In the genomic region with DNA sequence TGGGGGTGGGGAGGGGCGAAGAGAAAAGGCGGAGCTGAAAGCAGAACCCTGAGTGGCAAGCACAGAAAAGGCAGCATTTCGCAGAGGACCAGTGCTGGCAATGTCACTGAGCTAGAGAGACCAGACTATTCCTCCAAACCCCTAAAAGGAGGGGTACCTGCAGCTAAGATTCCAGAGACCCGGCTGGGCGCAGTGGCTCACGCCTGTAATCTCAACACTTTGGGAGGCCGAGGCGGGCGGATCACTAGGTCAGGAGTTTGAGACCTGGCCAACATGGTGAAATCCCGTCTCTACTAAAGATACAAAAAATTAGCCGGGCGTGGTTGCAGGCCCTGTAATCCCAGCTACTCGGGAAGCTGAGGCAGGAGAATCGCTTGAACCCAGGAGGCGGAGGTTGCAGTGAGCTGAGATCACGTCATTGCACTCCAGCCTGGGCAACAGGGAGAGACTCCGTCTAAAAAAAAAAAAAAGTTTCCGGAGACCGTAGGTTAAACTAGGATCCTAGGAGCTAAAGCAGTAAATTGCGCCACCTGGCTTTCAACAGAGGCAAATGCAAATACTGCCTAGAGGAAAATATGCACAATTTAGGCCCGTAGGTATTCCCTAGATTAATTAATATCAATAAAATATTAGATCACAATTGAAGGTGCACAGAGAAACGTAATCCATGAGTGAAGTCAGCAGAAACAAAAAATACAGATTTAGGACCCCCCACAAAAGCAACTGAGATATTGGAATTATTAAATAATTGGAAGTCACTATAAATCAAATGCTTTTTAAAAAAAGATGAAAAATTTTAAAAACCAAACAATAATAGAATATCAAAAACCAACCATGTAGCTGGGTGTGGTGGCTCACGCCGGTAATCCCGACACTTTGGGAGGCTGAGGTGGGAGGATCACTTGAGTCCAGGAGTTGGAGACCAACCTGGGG, we compare ENCODE assay signal across 8 cellular contexts. TPM values are rescaled to one million over a fixed set of nuclear protein-coding genes. Genes with fewer than 3 reads are reported as not detected.
DNase-seq lines count a peak whose midpoint lies in the region; ATAC-seq and TF ChIP-seq lines count a peak whose summit lies in the region.

No MANE protein-coding gene starts in this region.

- H4K12ac ChIP-seq in trophoblast cell (ENCODE audit: low read depth, low read length), result no peak overlapping the region

- peak; percentile 75 for TF ChIP-seq CTCF in LNCaP clone FGC (IDR thresholded peaks at IDR 0.05; ENCODE audit: control insufficient read depth, extremely low read depth, insufficient read depth)
- peak; percentile 81 for TF ChIP-seq CTCF in PC-3 (conservative IDR thresholded peaks at IDR 0.05; ENCODE audit: low read depth, low read length)

- H3K14ac ChIP-seq in trophoblast cell (ENCODE audit: low read length), result no peak overlapping the region

- 0 out of 2 replicates have a peak overlapping the region, but pooled peaks have one; percentile 6 for H3K9ac ChIP-seq in PC-3 (ENCODE audit: low read length)
- no peak overlapping the region for H3K9ac ChIP-seq in trophoblast cell (ENCODE audit: low read length)

- no peaks in the 10 kb centered on the region for H3K27me3 ChIP-seq in PC-3 (ENCODE audit: low read length)
- peaks cover 31% of the 10 kb centered on the region for H3K27me3 ChIP-seq in trophoblast cell (ENCODE audit: insufficient read depth, low read length)

- H3K36me3 Mint-ChIP-seq in activated naive CD4-positive, alpha-beta T cell treated with anti-CD3 and anti-CD28 coated beads for 36 hours (ENCODE audit: low read depth), result no peaks in the 10 kb centered on the region

- H3K4me1 Mint-ChIP-seq in activated naive CD4-positive, alpha-beta T cell treated with anti-CD3 and anti-CD28 coated beads for 36 hours (ENCODE audit: low read depth), result peaks cover 12% of the 10 kb centered on the region

- peak; percentile 87 for DNase-seq in ELR (ENCODE audit: low read depth)
- peak; percentile 33 for DNase-seq in LNCaP clone FGC (ENCODE audit: low read depth)
- DNase-seq in PC-3, result peak; percentile 82
- DNase-seq in activated naive CD4-positive, alpha-beta T cell treated with anti-CD3 and anti-CD28 coated beads for 36 hours, result peak; percentile 70
- peak; percentile 68 for DNase-seq in germinal center (ENCODE audit: low spot score)
- DNase-seq in trophoblast cell, result peak; percentile 58 to 91

- intact Hi-C loops in PC-3 (cut with micrococcal nuclease), result loop anchor here (1.0 kb wide), 3 partner anchors 23 to 205 kb away; no protein-coding TSS in a partner anchor
- intact Hi-C loops in activated naive CD4-positive, alpha-beta T cell treated with anti-CD3 and anti-CD28 coated beads for 36 hours (cut with micrococcal nuclease), result loop anchor here (1.0 to 10.0 kb wide), 8 partner anchors 23 to 459 kb away; a partner anchor contains a TSS

- no CpG with 5 or more reads among the region's 25 CpGs for WGBS in trophoblast cell (ENCODE audit: extremely low coverage, insufficient coverage, insufficient read length)

- ATAC-seq in PC-3, result peak; percentile 49
- ATAC-seq in GM19467 (IDR thresholded peaks at IDR 0.05; ENCODE audit: unreplicated experiment), result no peak
- ATAC-seq in HG02840 (IDR thresholded peaks at IDR 0.05; ENCODE audit: low FRiP score, unreplicated experiment), result no peak

- H3K18ac ChIP-seq in trophoblast cell (ENCODE audit: low read length), result no peak overlapping the region

- peaks cover 12% of the 10 kb centered on the region for H3K27me3 Mint-ChIP-seq in activated naive CD4-positive, alpha-beta T cell treated with anti-CD3 and anti-CD28 coated beads for 36 hours (ENCODE audit: low read depth)

- H2BK120ac ChIP-seq in trophoblast cell (ENCODE audit: insufficient read depth, low read length, poor library complexity), result no peak overlapping the region

- H3K4me3 ChIP-seq in LNCaP clone FGC (ENCODE audit: low read depth, low read length) (no peak overlapping the region), PC-3 (ENCODE audit: low read length) (peak overlapping the region; percentile 62), trophoblast cell (ENCODE audit: low read depth, low read length) (no peak overlapping the region)

- no peak overlapping the region for H2BK5ac ChIP-seq in trophoblast cell (ENCODE audit: low read depth, low read length, poor library complexity)

- H4K8ac ChIP-seq in trophoblast cell (ENCODE audit: low read depth, low read length), result peak overlapping the region; percentile 37

- POLR2A ChIA-PET in PC-3 (lab: Charles Lee; ENCODE audit: unreplicated experiment), result interaction anchor here (0.6 to 0.8 kb wide), 3 partner anchors 20 to 1258 kb away, joined by 3 to 5 read pairs (median 4); a partner anchor contains a TSS

- H2BK12ac ChIP-seq in trophoblast cell (ENCODE audit: low read length), result no peak overlapping the region

- H3K4me1 ChIP-seq in PC-3 (ENCODE audit: insufficient read depth, low read length) (peaks cover 12% of the 10 kb centered on the region), trophoblast cell (ENCODE audit: control insufficient read depth in 1 of 2, insufficient read depth in 2 of 2, low read length in 2 of 2) (peaks cover 0 to 9% of the 10 kb centered on the region in 2 experiments)

- no peak overlapping the region for H3K23ac ChIP-seq in trophoblast cell (ENCODE audit: low read length)

- H2AFZ ChIP-seq in PC-3 (ENCODE audit: low read length) (peak overlapping the region; percentile 89), trophoblast cell (ENCODE audit: insufficient read depth, low read length, poor library complexity) (peak overlapping the region; percentile 47)

- H3K9me2 ChIP-seq in PC-3 (replicated peaks; ENCODE audit: low read length), result no peaks in the 10 kb centered on the region

- H3K4ac ChIP-seq in trophoblast cell (ENCODE audit: low read depth, low read length), result no peak overlapping the region

- H3F3A ChIP-seq in PC-3 (ENCODE audit: low read length, unreplicated experiment), result no peaks in the 10 kb centered on the region

- CTCF ChIA-PET in PC-3 (lab: Charles Lee), result interaction anchor here (0.6 to 2.0 kb wide), 11 partner anchors 10 to 206 kb away, joined by 3 to 13 read pairs (median 4); a partner anchor contains a TSS
- CTCF ChIA-PET in activated naive CD4-positive, alpha-beta T cell treated with anti-CD3 and anti-CD28 coated beads for 36 hours (lab: Charles Lee), result interaction anchor here (0.6 to 2.7 kb wide), 55 partner anchors 8 to 922 kb away, joined by 3 to 34 read pairs (median 4); a partner anchor contains a TSS

- no peaks in the 10 kb centered on the region for H3K9me3 ChIP-seq in PC-3 (ENCODE audit: low read length)
- peaks cover 6% of the 10 kb centered on the region for H3K9me3 ChIP-seq in trophoblast cell (ENCODE audit: insufficient read depth, low read depth, low read length)

- H3K27ac Mint-ChIP-seq in activated naive CD4-positive, alpha-beta T cell treated with anti-CD3 and anti-CD28 coated beads for 36 hours, result no peak overlapping the region

- no peak overlapping the region for H2AK5ac ChIP-seq in trophoblast cell (ENCODE audit: low read length)

- peak overlapping the region; percentile 56 for H3K4me3 Mint-ChIP-seq in activated naive CD4-positive, alpha-beta T cell treated with anti-CD3 and anti-CD28 coated beads for 36 hours

- H4K20me1 ChIP-seq in PC-3 (ENCODE audit: low read length), result no peaks in the 10 kb centered on the region

- H3K79me2 ChIP-seq in PC-3 (ENCODE audit: low read length), result no peaks in the 10 kb centered on the region
- no peaks in the 10 kb centered on the region for H3K79me2 ChIP-seq in trophoblast cell (ENCODE audit: control insufficient read depth, insufficient read depth, low read length, poor library complexity)

- H3K27ac ChIP-seq in PC-3 (ENCODE audit: low read length) (no peak overlapping the region), trophoblast cell (ENCODE audit: low read depth, low read length) (no peak overlapping the region)

- H3K36me3 ChIP-seq in PC-3 (ENCODE audit: low read depth, low read length) (no peaks in the 10 kb centered on the region), trophoblast cell (ENCODE audit: control insufficient read depth in 1 of 2, insufficient read depth in 2 of 2, low read length in 2 of 2) (no peaks in the 10 kb centered on the region)

- no peaks in the 10 kb centered on the region for H3K9me3 Mint-ChIP-seq in activated naive CD4-positive, alpha-beta T cell treated with anti-CD3 and anti-CD28 coated beads for 36 hours

- H4K91ac ChIP-seq in trophoblast cell (ENCODE audit: low read depth, low read length), result no peak overlapping the region

- no peaks in the 10 kb centered on the region for H3K79me1 ChIP-seq in trophoblast cell (ENCODE audit: low read length)

- no TSS peak for BruUV-seq in PC-3 (replicated peaks; lab: Mats Ljungman, UMichigan)

- H3K4me2 ChIP-seq in PC-3 (ENCODE audit: low read length) (peak overlapping the region; percentile 75), trophoblast cell (ENCODE audit: low read length) (no peak overlapping the region)

RNA-seq across cellular contexts. Expression of a gene that starts 4.9 kb away (rescaled TPM):
- 0.52 and 3.6 TPM in 2 replicates for total RNA-seq in PC-3 (2014; rRNA removed)
- total RNA-seq in activated naive CD4-positive, alpha-beta T cell treated with anti-CD3 and anti-CD28 coated beads for 36 hours, result under 1 TPM; 0.45 to 0.89 TPM
- polyA plus RNA-seq in trophoblast cell (2013), result 0.35 and 0.79 TPM in 2 replicates

RNA-seq across cellular contexts. Expression of a gene that starts 19.5 kb away (rescaled TPM):
- 41.8 and 59.2 TPM in 2 replicates for total RNA-seq in PC-3 (2014; rRNA removed)
- total RNA-seq in activated naive CD4-positive, alpha-beta T cell treated with anti-CD3 and anti-CD28 coated beads for 36 hours, result 10 to 100 TPM; 80.2 to 82.3 TPM
- polyA plus RNA-seq in trophoblast cell (2013), result 111 and 118 TPM in 2 replicates

RNA-seq across cellular contexts. Expression of a gene that starts 21.1 kb away (rescaled TPM):
- total RNA-seq in PC-3 (2014; rRNA removed), result 0.51 and 1.6 TPM in 2 replicates
- not detected for total RNA-seq in activated naive CD4-positive, alpha-beta T cell treated with anti-CD3 and anti-CD28 coated beads for 36 hours
- polyA plus RNA-seq in trophoblast cell (2013), result 0.06 TPM in 1 of 2 replicates, not detected in the other

RNA-seq across cellular contexts. Expression of a gene that starts 28.1 kb away (rescaled TPM):
- not detected in 2 replicates for total RNA-seq in PC-3 (2014; rRNA removed)
- not detected for total RNA-seq in activated naive CD4-positive, alpha-beta T cell treated with anti-CD3 and anti-CD28 coated beads for 36 hours
- polyA plus RNA-seq in trophoblast cell (2013), result not detected in 2 replicates

RNA-seq across cellular contexts. Expression of a gene that starts 40.5 kb away (rescaled TPM):
- total RNA-seq in PC-3 (2014; rRNA removed), result 0.36 TPM in 1 of 2 replicates, not detected in the other
- under 1 TPM; 0.55 to 0.67 TPM for total RNA-seq in activated naive CD4-positive, alpha-beta T cell treated with anti-CD3 and anti-CD28 coated beads for 36 hours
- 3.3 and 4.0 TPM in 2 replicates for polyA plus RNA-seq in trophoblast cell (2013)

Comparison
In these comparisons a context has a peak if more than half of its experiments do, and no peak if none do; other contexts are left out.
1. DNase-seq: peak in every context shown above with its lines; median percentile 87 in ELR; 82 in PC-3; 74 in trophoblast cell; 70 in activated naive CD4-positive, alpha-beta T cell treated with anti-CD3 and anti-CD28 coated beads for 36 hours; 68 in germinal center; 33 in LNCaP clone FGC.